In the genomic region with DNA sequence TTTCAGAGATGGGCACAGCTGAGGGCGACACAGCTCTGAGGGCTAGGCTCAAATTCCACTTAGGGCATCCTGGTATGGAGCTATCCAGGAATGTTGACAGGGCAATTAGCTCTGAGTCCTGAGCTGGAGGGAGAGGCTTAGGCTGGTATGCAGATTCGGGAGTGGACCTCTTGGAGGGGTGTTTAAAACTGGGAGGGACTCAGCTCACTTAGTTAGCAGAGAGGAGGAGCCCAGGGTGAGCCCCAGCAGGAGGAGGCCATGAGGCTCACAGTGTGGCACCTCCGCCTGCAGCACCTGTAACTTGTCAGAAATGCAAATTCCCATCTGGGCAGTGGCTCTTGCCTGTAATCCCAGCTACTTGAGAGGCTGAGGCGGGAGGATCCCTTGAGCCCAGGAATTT, we compare ENCODE assay signal across 13 cellular contexts. TPM values are rescaled to one million over a fixed set of nuclear protein-coding genes. Genes with fewer than 3 reads are reported as not detected.
DNase-seq lines count a peak whose midpoint lies in the region; ATAC-seq and TF ChIP-seq lines count a peak whose summit lies in the region.
"Had no signal": no experiment of that assay in that cellular context is flagged by ENCODE, and none has a peak within 500 bp of the region (broad histone marks: within the 10 kb centered on the region; RNA-seq: fewer than 3 reads in every experiment).

No MANE protein-coding gene starts in this region.

- intact Hi-C loops in lower lobe of right lung (cut with DNase I), result no loop called here
- intact Hi-C loops in tibial artery (cut with DNase I; ENCODE audit: low total_unique reads), result loop anchor here (5.0 kb wide), 1 partner anchor 1807 kb away; no protein-coding TSS in a partner anchor

- no peak overlapping the region for H3K9ac ChIP-seq in endodermal cell (ENCODE audit: extremely low read depth, low read length, poor library complexity, severe bottlenecking)

- H3K4me3 Mint-ChIP-seq in endodermal cell, result no peak overlapping the region

- H3K36me3 Mint-ChIP-seq in endodermal cell (ENCODE audit: low read depth), result no peaks in the 10 kb centered on the region

- DNase-seq in H7, result peak; percentile 83
- DNase-seq in endodermal cell, result peak; percentile 86
- no peak for DNase-seq in lower lobe of right lung
- DNase-seq in tibial artery, result no peak
- no peak for DNase-seq in GM19238 (ENCODE audit: insufficient read length, low spot score)
- DNase-seq in NCI-H1105 (lab: John Stamatoyannopoulos, UW), result no peak
- DNase-seq in stimulated activated naive CD8-positive, alpha-beta T cell treated with anti-CD3 and anti-CD28 coated beads, Interleukin-15, Interleukin-2, amounts not matched to agents 100 U/mL and 50 U/mL, for 24 hours, result no peak
- DNase-seq: DMS 273 treated with DMSO at 0.1 percent for 48 hours, NCI-H1930, NCI-H446 had no signal

- H3K4me1 ChIP-seq in endodermal cell (ENCODE audit: control insufficient read depth, insufficient read depth, low read length) (no peaks in the 10 kb centered on the region), lower lobe of right lung (peaks cover 8% of the 10 kb centered on the region), tibial artery (peaks cover 0 to 19% (median 5%) of the 10 kb centered on the region in 4 donors)
- H3K4me1 ChIP-seq: HAP-1 had no signal

- ATAC-seq in lower lobe of right lung, result peak; percentile 40 to 50
- no peak for ATAC-seq in stimulated activated naive CD8-positive, alpha-beta T cell treated with anti-CD3 and anti-CD28 coated beads, Interleukin-15, Interleukin-2, amounts not matched to agents 100 U/mL and 50 U/mL, for 24 hours

- H3K9me3 ChIP-seq in endodermal cell (ENCODE audit: control insufficient read depth, low read length) (no peaks in the 10 kb centered on the region), lower lobe of right lung (no peaks in the 10 kb centered on the region), tibial artery (no peaks in the 10 kb centered on the region)
- H3K9me3 ChIP-seq: SJSA1 had no signal

- no peaks in the 10 kb centered on the region for H3K27me3 ChIP-seq in H7 (ENCODE audit: control insufficient read depth, insufficient read depth, low read length)
- no peaks in the 10 kb centered on the region for H3K27me3 ChIP-seq in endodermal cell (ENCODE audit: control insufficient read depth, insufficient read depth, low read length, poor library complexity, severe bottlenecking)
- no peaks in the 10 kb centered on the region for H3K27me3 ChIP-seq in lower lobe of right lung (ENCODE audit: low read depth)
- no peaks in the 10 kb centered on the region for H3K27me3 ChIP-seq in tibial artery
- H3K27me3 ChIP-seq: SJSA1 had no signal

- no peak overlapping the region for H3K27ac ChIP-seq in endodermal cell (ENCODE audit: low read depth, low read length)
- H3K27ac ChIP-seq in lower lobe of right lung, result peak overlapping the region; percentile 18
- H3K27ac ChIP-seq in tibial artery, result peak overlapping the region; percentile 12 to 36
- H3K27ac ChIP-seq: C4-2B, SJSA1 had no signal

- no peaks in the 10 kb centered on the region for H3K4me1 Mint-ChIP-seq in endodermal cell

- H3K36me3 ChIP-seq in H7 (replicated peaks; ENCODE audit: control insufficient read depth, insufficient read depth, low read length), result no peaks in the 10 kb centered on the region; the same call in 1 of the 2 replicates
- no peaks in the 10 kb centered on the region for H3K36me3 ChIP-seq in endodermal cell (ENCODE audit: control insufficient read depth, insufficient read depth, low read length)
- peaks cover 84% of the 10 kb centered on the region for H3K36me3 ChIP-seq in lower lobe of right lung
- H3K36me3 ChIP-seq in tibial artery, result peaks cover 56 to 86% (median 67%) of the 10 kb centered on the region in 3 donors
- H3K36me3 ChIP-seq: HAP-1 had no signal

- H3K27me3 Mint-ChIP-seq in endodermal cell (ENCODE audit: insufficient read depth), result peaks cover 5% of the 10 kb centered on the region

- no peaks in the 10 kb centered on the region for H3K9me3 Mint-ChIP-seq in endodermal cell

- 66 to 73% methylated on average over 4 of the region's 4 CpGs for WGBS in endodermal cell (ENCODE audit: insufficient coverage in 1 of 2, insufficient read length in 1 of 2), 2 experiments

- H3K4me3 ChIP-seq in H7 (ENCODE audit: insufficient read depth, low read depth, low read length) (no peak overlapping the region), endodermal cell (ENCODE audit: low read length) (no peak overlapping the region), lower lobe of right lung (no peak overlapping the region), tibial artery (no peak overlapping the region)
- H3K4me3 ChIP-seq: HAP-1, SJSA1 had no signal

- TF ChIP-seq CTCF in endodermal cell (conservative IDR thresholded peaks at IDR 0.05) (no peak), lower lobe of right lung (IDR thresholded peaks at IDR 0.05) (no peak), tibial artery (IDR thresholded peaks at IDR 0.05) (no peak)

- H3K27ac Mint-ChIP-seq in endodermal cell, result no peak overlapping the region

RNA-seq across cellular contexts. Expression of gene NOP53, which starts 10.2 kb away (rescaled TPM):
- 155 and 167 TPM in 2 replicates for total RNA-seq in H7 (2014; rRNA removed; shearing (Covaris generic))
- total RNA-seq in endodermal cell (100 to 1,000 TPM; 190 to 258 TPM), lower lobe of right lung (282 TPM)
- polyA plus RNA-seq in endodermal cell (2013, experiment 1 of 2), result 259 TPM
- polyA plus RNA-seq in endodermal cell (2013, experiment 2 of 2), result 234 TPM

RNA-seq across cellular contexts. Expression of gene EHD2, which starts 21.9 kb away (rescaled TPM):
- total RNA-seq in H7 (2014; rRNA removed; shearing (Covaris generic)), result 6.2 and 7.5 TPM in 2 replicates
- total RNA-seq in endodermal cell, result 1 to 10 TPM; 5.5 to 8.4 TPM
- polyA plus RNA-seq in endodermal cell (2013, experiment 1 of 2), result 4.3 TPM
- 3.7 TPM for polyA plus RNA-seq in endodermal cell (2013, experiment 2 of 2)
- 148 TPM for total RNA-seq in lower lobe of right lung

RNA-seq across cellular contexts. Expression of gene SELENOW, which starts 43.4 kb away (rescaled TPM):
- total RNA-seq in H7 (2014; rRNA removed; shearing (Covaris generic)), result 752 and 1,115 TPM in 2 replicates
- 100 to 1,000 TPM; 404 to 410 TPM for total RNA-seq in endodermal cell
- 190 TPM for polyA plus RNA-seq in endodermal cell (2013, experiment 1 of 2)
- polyA plus RNA-seq in endodermal cell (2013, experiment 2 of 2), result 182 TPM
- total RNA-seq in lower lobe of right lung, result 247 TPM

Comparison
In these comparisons a context has a peak if more than half of its experiments do, and no peak if none do; other contexts are left out.
1. DNase-seq: peak in H7 (single experiment) and endodermal cell (single experiment); none in lower lobe of right lung (single experiment), tibial artery (0 of 2), GM19238 (single experiment), NCI-H1105 (single experiment) and stimulated activated naive CD8-positive, alpha-beta T cell treated with anti-CD3 and anti-CD28 coated beads, Interleukin-15, Interleukin-2, amounts not matched to agents 100 U/mL and 50 U/mL, for 24 hours (single experiment).
2. RNA of gene EHD2, which starts 21.9 kb away (total RNA-seq): 148 TPM in lower lobe of right lung (single experiment); 5.5 to 8.4 TPM in endodermal cell and 6.2 to 7.5 TPM in H7; every median in the first group is over 10 times any median in the second.